17 cellular contexts compared by ENCODE assay signal in genomic region chr17:79921411-79922160, GRCh38.
DNase-seq lines count a peak whose midpoint lies in the region; ATAC-seq, FAIRE-seq and TF ChIP-seq lines count a peak whose summit lies in the region.
"Had no signal": no experiment of that assay in that cellular context is flagged by ENCODE, and none has a peak within 500 bp of the region (broad histone marks: within the 10 kb centered on the region; RNA-seq: fewer than 3 reads in every experiment).

No MANE protein-coding gene starts in this region.

- H3K4me1 Mint-ChIP-seq in activated CD4-positive, alpha-beta memory T cell treated with anti-CD3 and anti-CD28 coated beads, Interleukin-2, amount 10 ng/mL, durations not matched to agents 7 days and 5 days, result peaks cover 34% of the 10 kb centered on the region
- no peaks in the 10 kb centered on the region for H3K4me1 Mint-ChIP-seq in activated CD4-positive, alpha-beta memory T cell treated with anti-CD3 and anti-CD28 coated beads for 36 hours (ENCODE audit: low read depth)
- no peaks in the 10 kb centered on the region for H3K4me1 Mint-ChIP-seq in glutamatergic neuron (ENCODE audit: low read depth, unreplicated experiment)

- peaks cover 2% of the 10 kb centered on the region for H3K36me3 Mint-ChIP-seq in activated CD4-positive, alpha-beta memory T cell treated with anti-CD3 and anti-CD28 coated beads, Interleukin-2, amount 10 ng/mL, durations not matched to agents 7 days and 5 days (ENCODE audit: low read depth)
- H3K36me3 Mint-ChIP-seq in activated CD4-positive, alpha-beta memory T cell treated with anti-CD3 and anti-CD28 coated beads for 36 hours, result no peaks in the 10 kb centered on the region
- H3K36me3 Mint-ChIP-seq in glutamatergic neuron (ENCODE audit: unreplicated experiment), result no peaks in the 10 kb centered on the region

- H3K79me2 ChIP-seq in KMS-11 (ENCODE audit: insufficient read depth, low read depth), result no peaks in the 10 kb centered on the region

- H3K4me2 ChIP-seq in KMS-11, result peak overlapping the region; percentile 97

- H3K27ac ChIP-seq in KMS-11 (peak overlapping the region; percentile 19; the same call in 1 of the 2 replicates), body of pancreas (peak overlapping the region in 3 of 4 donors; percentile 56 to 84 (median 63)), small intestine (ENCODE audit: low read depth in 1 of 2, low read length in 1 of 2) (peak overlapping the region; percentile 0 to 51)
- H3K27ac ChIP-seq: adrenal gland, coronary artery, upper lobe of left lung had no signal

- peak; percentile 27 for DNase-seq in activated CD4-positive, alpha-beta memory T cell treated with anti-CD3 and anti-CD28 coated beads, Interleukin-2, amount 10 ng/mL, durations not matched to agents 7 days and 5 days
- no peak for DNase-seq in activated CD4-positive, alpha-beta memory T cell treated with anti-CD3 and anti-CD28 coated beads for 36 hours
- DNase-seq in body of pancreas, result no peak
- no peak for DNase-seq in small intestine
- DNase-seq in glutamatergic neuron, result no peak
- DNase-seq: adrenal gland; AML-193; DND-41; NCI-H1930; stimulated activated CD4-positive, alpha-beta T cell treated with anti-CD3 and anti-CD28 coated beads, Interleukin-12 subunit alpha, Interleukin-12 subunit beta, amount 100 ng/mL, for 4 hours; T1000 had no signal

- H3K27me3 Mint-ChIP-seq in activated CD4-positive, alpha-beta memory T cell treated with anti-CD3 and anti-CD28 coated beads, Interleukin-2, amount 10 ng/mL, durations not matched to agents 7 days and 5 days, result peaks cover 2% of the 10 kb centered on the region
- H3K27me3 Mint-ChIP-seq in activated CD4-positive, alpha-beta memory T cell treated with anti-CD3 and anti-CD28 coated beads for 36 hours, result peaks cover 7% of the 10 kb centered on the region
- H3K27me3 Mint-ChIP-seq in glutamatergic neuron (ENCODE audit: unreplicated experiment), result peaks cover 9% of the 10 kb centered on the region

- no peak for FAIRE-seq in small intestine (lab: Jason Lieb, UNC)

- no peak overlapping the region for H3K4me3 ChIP-seq in KMS-11 (IDR thresholded peaks at IDR 0.05; ENCODE audit: insufficient read depth, low read depth, low read length)
- no peak overlapping the region for H3K4me3 ChIP-seq in body of pancreas
- H3K4me3 ChIP-seq in small intestine (ENCODE audit: low read depth in 1 of 2, low read length in 2 of 2), result peak overlapping the region in 1 of 2 donors; percentile 37
- H3K4me3 ChIP-seq: adrenal gland, coronary artery, lung, upper lobe of left lung had no signal

- no peak; the same call in 1 of the 2 replicates for TF ChIP-seq CTCF in KMS-11 (conservative IDR thresholded peaks at IDR 0.05; ENCODE audit: low read depth, low read length)
- no peak for TF ChIP-seq CTCF in body of pancreas (IDR thresholded peaks at IDR 0.05)
- no peak for TF ChIP-seq CTCF in glutamatergic neuron (IDR thresholded peaks at IDR 0.05; ENCODE audit: partially characterized antibody, unreplicated experiment)

- intact Hi-C loops in activated CD4-positive, alpha-beta memory T cell treated with anti-CD3 and anti-CD28 coated beads for 36 hours (cut with micrococcal nuclease), result loop anchor here (10.0 kb wide), 1 partner anchor 77 kb away; no protein-coding TSS in a partner anchor
- intact Hi-C loops in body of pancreas (cut with DNase I), result no loop called here

- POLR2A ChIA-PET in activated CD4-positive, alpha-beta memory T cell treated with anti-CD3 and anti-CD28 coated beads, Interleukin-2, amount 10 ng/mL, durations not matched to agents 7 days and 5 days (lab: Charles Lee), result no interaction called here
- POLR2A ChIA-PET in activated CD4-positive, alpha-beta memory T cell treated with anti-CD3 and anti-CD28 coated beads for 36 hours (lab: Charles Lee), result interaction anchor here (0.7 kb wide), 1 partner anchor 10 kb away, joined by 3 read pairs; no protein-coding TSS in a partner anchor

- H3K9me3 ChIP-seq in body of pancreas (no peaks in the 10 kb centered on the region), small intestine (ENCODE audit: control insufficient read depth, low read depth) (no peaks in the 10 kb centered on the region)
- H3K9me3 ChIP-seq: adrenal gland, upper lobe of left lung had no signal

- H4K20me1 ChIP-seq in KMS-11 (ENCODE audit: insufficient read depth), result no peaks in the 10 kb centered on the region

- H3K27me3 ChIP-seq in KMS-11 (ENCODE audit: insufficient read depth, low read depth) (peaks cover 2% of the 10 kb centered on the region; the same call in 1 of the 2 replicates), body of pancreas (no peaks in the 10 kb centered on the region), small intestine (ENCODE audit: control insufficient read depth in 2 of 2, insufficient read depth in 2 of 2, low read length in 2 of 2) (no peaks in the 10 kb centered on the region)
- H3K27me3 ChIP-seq: upper lobe of left lung had no signal

- ATAC-seq in body of pancreas (no peak), GM19324 (IDR thresholded peaks at IDR 0.05; ENCODE audit: low FRiP score, unreplicated experiment) (no peak), HG02885 (IDR thresholded peaks at IDR 0.05; ENCODE audit: poor library complexity, unreplicated experiment) (no peak)

- peak overlapping the region; percentile 7 for H3K4me3 Mint-ChIP-seq in activated CD4-positive, alpha-beta memory T cell treated with anti-CD3 and anti-CD28 coated beads, Interleukin-2, amount 10 ng/mL, durations not matched to agents 7 days and 5 days
- H3K4me3 Mint-ChIP-seq in activated CD4-positive, alpha-beta memory T cell treated with anti-CD3 and anti-CD28 coated beads for 36 hours, result no peak overlapping the region
- no peak overlapping the region for H3K4me3 Mint-ChIP-seq in glutamatergic neuron (ENCODE audit: unreplicated experiment)

- H3K36me3 ChIP-seq in KMS-11 (ENCODE audit: insufficient read depth) (no peaks in the 10 kb centered on the region), body of pancreas (replicated peaks in 1 of 2; ENCODE audit: insufficient read depth in 1 of 2, low read depth in 2 of 2) (no peaks in the 10 kb centered on the region), small intestine (ENCODE audit: control insufficient read depth in 2 of 2, insufficient read depth in 2 of 2, low read length in 2 of 2) (no peaks in the 10 kb centered on the region)
- H3K36me3 ChIP-seq: adrenal gland, upper lobe of left lung had no signal

- H3K9me3 Mint-ChIP-seq in activated CD4-positive, alpha-beta memory T cell treated with anti-CD3 and anti-CD28 coated beads, Interleukin-2, amount 10 ng/mL, durations not matched to agents 7 days and 5 days, result no peaks in the 10 kb centered on the region
- H3K9me3 Mint-ChIP-seq in activated CD4-positive, alpha-beta memory T cell treated with anti-CD3 and anti-CD28 coated beads for 36 hours, result no peaks in the 10 kb centered on the region
- no peaks in the 10 kb centered on the region for H3K9me3 Mint-ChIP-seq in glutamatergic neuron (ENCODE audit: unreplicated experiment)

- peak overlapping the region; percentile 53 for H2AFZ ChIP-seq in KMS-11 (ENCODE audit: low read depth)

- H3K27ac Mint-ChIP-seq in activated CD4-positive, alpha-beta memory T cell treated with anti-CD3 and anti-CD28 coated beads, Interleukin-2, amount 10 ng/mL, durations not matched to agents 7 days and 5 days, result peak overlapping the region; percentile 81
- no peak overlapping the region for H3K27ac Mint-ChIP-seq in activated CD4-positive, alpha-beta memory T cell treated with anti-CD3 and anti-CD28 coated beads for 36 hours
- H3K27ac Mint-ChIP-seq in glutamatergic neuron (ENCODE audit: unreplicated experiment), result no peak overlapping the region

- 49 to 62% methylated on average over 21 to 29 of the region's 29 CpGs for WGBS in body of pancreas, 2 donors
- 18 to 40% (median 32%) methylated on average over 29 of the region's 29 CpGs for WGBS in small intestine, 3 donors

- H3K4me1 ChIP-seq in KMS-11 (ENCODE audit: low read depth, poor library complexity, severe bottlenecking), result peaks cover 56% of the 10 kb centered on the region
- H3K4me1 ChIP-seq in body of pancreas, result peaks cover 70% of the 10 kb centered on the region
- peaks cover 3% of the 10 kb centered on the region in 2 donors for H3K4me1 ChIP-seq in small intestine (ENCODE audit: control insufficient read depth in 2 of 2, insufficient read depth in 1 of 2, low read depth in 1 of 2, low read length in 1 of 2)

- peak overlapping the region; percentile 45; the same call in 1 of the 2 replicates for H3K9ac ChIP-seq in KMS-11

- no peak for TF ChIP-seq POLR2A in body of pancreas (IDR thresholded peaks at IDR 0.05)

- CTCF ChIA-PET in activated CD4-positive, alpha-beta memory T cell treated with anti-CD3 and anti-CD28 coated beads, Interleukin-2, amount 10 ng/mL, durations not matched to agents 7 days and 5 days (lab: Charles Lee), result no interaction called here
- CTCF ChIA-PET in activated CD4-positive, alpha-beta memory T cell treated with anti-CD3 and anti-CD28 coated beads for 36 hours (lab: Charles Lee), result no interaction called here
